Comparison of ENCODE assay signal across 9 cellular contexts in the genomic region with DNA sequence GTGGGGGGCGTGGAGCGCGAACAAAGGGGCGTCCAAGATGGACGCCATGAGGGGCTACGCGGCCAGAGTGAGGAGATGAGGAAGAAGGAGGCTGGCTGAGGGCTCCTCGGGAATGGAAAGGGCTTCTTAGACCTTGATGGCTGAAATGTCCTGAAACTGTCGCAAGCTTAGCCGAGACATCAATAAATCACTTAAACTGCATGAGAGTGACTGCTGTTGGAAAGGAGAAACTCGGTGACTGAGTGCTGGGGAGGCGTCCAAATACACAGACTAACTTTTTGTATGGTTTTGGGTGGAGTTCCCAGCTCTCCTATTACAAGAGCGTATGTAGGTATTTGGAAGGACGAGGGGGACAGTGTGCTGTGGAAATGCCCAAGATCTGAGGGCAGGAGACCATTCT. TPM values are rescaled to one million over a fixed set of nuclear protein-coding genes. Genes with fewer than 3 reads are reported as not detected.
DNase-seq lines count a peak whose midpoint lies in the region; ATAC-seq, FAIRE-seq and TF ChIP-seq lines count a peak whose summit lies in the region.
"Had no signal": no experiment of that assay in that cellular context is flagged by ENCODE, and none has a peak within 500 bp of the region (broad histone marks: within the 10 kb centered on the region; RNA-seq: fewer than 3 reads in every experiment).

No MANE protein-coding gene starts in this region.

- H3K4me3 Mint-ChIP-seq in CD4-positive, alpha-beta T cell = peak overlapping the region; percentile 82
- H3K4me3 Mint-ChIP-seq in activated naive CD8-positive, alpha-beta T cell treated with anti-CD3 and anti-CD28 coated beads for 36 hours = peak overlapping the region; percentile 36
- peak overlapping the region; percentile 64 to 79 (median 77) for H3K4me3 Mint-ChIP-seq in nephron

- H3K4me3 ChIP-seq in DND-41 (ENCODE audit: low read depth in 1 of 2, low read length in 2 of 2) (no peak overlapping the region), WERI-Rb-1 (ENCODE audit: low read depth, low read length) (no peak overlapping the region)

- no peaks in the 10 kb centered on the region for H3K9me3 ChIP-seq in CD4-positive, alpha-beta T cell (ENCODE audit: control insufficient read depth, low read length)
- H3K9me3 ChIP-seq in DND-41 (ENCODE audit: insufficient read depth, low read length, severe bottlenecking) = no peaks in the 10 kb centered on the region
- peaks cover 7% of the 10 kb centered on the region for H3K9me3 ChIP-seq in WERI-Rb-1 (ENCODE audit: severe bottlenecking)
- H3K9me3 ChIP-seq: vagina had no signal

- peak overlapping the region; percentile 49 for H3K27ac Mint-ChIP-seq in CD4-positive, alpha-beta T cell
- peak overlapping the region; percentile 57 for H3K27ac Mint-ChIP-seq in activated naive CD8-positive, alpha-beta T cell treated with anti-CD3 and anti-CD28 coated beads for 36 hours
- H3K27ac Mint-ChIP-seq in nephron = peak overlapping the region; percentile 35 to 63 (median 38)

- H3K36me3 Mint-ChIP-seq in CD4-positive, alpha-beta T cell (ENCODE audit: low read depth) = peaks cover 21% of the 10 kb centered on the region
- H3K36me3 Mint-ChIP-seq in activated naive CD8-positive, alpha-beta T cell treated with anti-CD3 and anti-CD28 coated beads for 36 hours = peaks cover 40% of the 10 kb centered on the region
- H3K36me3 Mint-ChIP-seq in nephron (ENCODE audit: low read depth) = peaks cover 42% of the 10 kb centered on the region

- TF ChIP-seq CTCF in CD4-positive, alpha-beta T cell (IDR thresholded peaks at IDR 0.05) = no peak
- no peak for TF ChIP-seq CTCF in DND-41 (IDR thresholded peaks at IDR 0.05; ENCODE audit: borderline replicate concordance, extremely low read depth, low read length, poor library complexity, severe bottlenecking)
- no peak for TF ChIP-seq CTCF in nephron (IDR thresholded peaks at IDR 0.05; ENCODE audit: unreplicated experiment in 3 of 3)
- TF ChIP-seq CTCF in WERI-Rb-1 (IDR thresholded peaks at IDR 0.05; ENCODE audit: low read depth, low read length) = no peak

- peaks cover 29% of the 10 kb centered on the region for H3K36me3 ChIP-seq in DND-41 (ENCODE audit: insufficient read depth, low read length)
- peaks cover 35% of the 10 kb centered on the region for H3K36me3 ChIP-seq in WERI-Rb-1

- H3K4me1 Mint-ChIP-seq in CD4-positive, alpha-beta T cell (ENCODE audit: low read depth) = peaks cover 36% of the 10 kb centered on the region
- H3K4me1 Mint-ChIP-seq in activated naive CD8-positive, alpha-beta T cell treated with anti-CD3 and anti-CD28 coated beads for 36 hours = peaks cover 16% of the 10 kb centered on the region
- peaks cover 21% of the 10 kb centered on the region for H3K4me1 Mint-ChIP-seq in nephron

- no peaks in the 10 kb centered on the region for H3K27me3 ChIP-seq in CD4-positive, alpha-beta T cell (ENCODE audit: control insufficient read depth, insufficient read depth, low read length)
- H3K27me3 ChIP-seq in DND-41 (ENCODE audit: insufficient read depth, low read length, poor library complexity) = no peaks in the 10 kb centered on the region
- no peaks in the 10 kb centered on the region for H3K27me3 ChIP-seq in WERI-Rb-1 (ENCODE audit: insufficient read depth, low read depth, severe bottlenecking)
- H3K27me3 ChIP-seq: vagina had no signal

- no peak for FAIRE-seq in GM19239 (lab: Jason Lieb, UNC)

- CTCF ChIA-PET in CD4-positive, alpha-beta T cell (lab: Charles Lee) = interaction anchor here (1.4 kb wide), 1 partner anchor 28 kb away, joined by 13 read pairs; the partner anchor contains the start of genes GLOD4 and MRM3

- ATAC-seq in CD4-positive, alpha-beta T cell (ENCODE audit: poor library complexity) = no peak
- no peak for ATAC-seq in DND-41 (ENCODE audit: insufficient read depth, low read depth)

- POLR2A ChIA-PET in CD4-positive, alpha-beta T cell (lab: Charles Lee) = interaction anchor here (1.3 to 3.5 kb wide), 4 partner anchors 8 to 38 kb away, joined by 3 to 49 read pairs (median 6); partner anchors contain the start of genes GLOD4 and MRM3

- H3K4me1 ChIP-seq in DND-41 (ENCODE audit: insufficient read depth, low read length) = peaks cover 29% of the 10 kb centered on the region

- no peak overlapping the region for H3K9ac ChIP-seq in DND-41 (ENCODE audit: low read depth, low read length)

- H3K9me3 Mint-ChIP-seq in CD4-positive, alpha-beta T cell = no peaks in the 10 kb centered on the region
- H3K9me3 Mint-ChIP-seq in activated naive CD8-positive, alpha-beta T cell treated with anti-CD3 and anti-CD28 coated beads for 36 hours = peaks cover 5% of the 10 kb centered on the region
- H3K9me3 Mint-ChIP-seq in nephron = peaks cover 8% of the 10 kb centered on the region

- H3K27me3 Mint-ChIP-seq in CD4-positive, alpha-beta T cell = no peaks in the 10 kb centered on the region
- no peaks in the 10 kb centered on the region for H3K27me3 Mint-ChIP-seq in activated naive CD8-positive, alpha-beta T cell treated with anti-CD3 and anti-CD28 coated beads for 36 hours
- H3K27me3 Mint-ChIP-seq in nephron (ENCODE audit: low read depth) = no peaks in the 10 kb centered on the region

- H4K20me1 ChIP-seq in DND-41 (ENCODE audit: insufficient read depth, low read length) = peaks cover 18% of the 10 kb centered on the region

- intact Hi-C loops in CD4-positive, alpha-beta T cell (cut with DNase I, micrococcal nuclease) = no loop called here

- H3K4me2 ChIP-seq in DND-41 (ENCODE audit: insufficient read depth, low read length) = no peak overlapping the region

- peaks cover 34% of the 10 kb centered on the region for H3K79me2 ChIP-seq in DND-41 (ENCODE audit: insufficient read depth, low read length)

- no peak overlapping the region for H3K27ac ChIP-seq in CD4-positive, alpha-beta T cell (ENCODE audit: low read depth, low read length)
- H3K27ac ChIP-seq in DND-41 (ENCODE audit: low read length) = no peak overlapping the region
- H3K27ac ChIP-seq in WERI-Rb-1 = no peak overlapping the region

- H2AFZ ChIP-seq in DND-41 (ENCODE audit: low read depth, low read length) = 0 out of 2 replicates have a peak overlapping the region, but pooled peaks have one; percentile 51

- no peak for DNase-seq in CD4-positive, alpha-beta T cell
- no peak for DNase-seq in DND-41
- no peak for DNase-seq in activated naive CD8-positive, alpha-beta T cell treated with anti-CD3 and anti-CD28 coated beads for 36 hours
- no peak for DNase-seq in CD1c-positive myeloid dendritic cell (ENCODE audit: extremely low spot score)
- no peak for DNase-seq in WERI-Rb-1
- no peak for DNase-seq in GM19239 (ENCODE audit: insufficient read length, low spot score)
- DNase-seq: central memory CD4-positive, alpha-beta T cell had no signal

RNA-seq across cellular contexts. Expression of gene GEMIN4, which starts 1.3 kb away (rescaled TPM):
- total RNA-seq in CD4-positive, alpha-beta T cell = 10 to 100 TPM; 16.0 to 18.0 TPM
- 10 to 100 TPM; 68.7 to 69.3 TPM for total RNA-seq in activated naive CD8-positive, alpha-beta T cell treated with anti-CD3 and anti-CD28 coated beads for 36 hours

RNA-seq across cellular contexts. Expression of gene TLCD3A, which starts 21.0 kb away (rescaled TPM):
- under 1 TPM; 0.63 to 0.75 TPM for total RNA-seq in CD4-positive, alpha-beta T cell
- total RNA-seq in activated naive CD8-positive, alpha-beta T cell treated with anti-CD3 and anti-CD28 coated beads for 36 hours = 10 to 100 TPM; 22.6 to 26.7 TPM

RNA-seq across cellular contexts. Expression of gene GLOD4, which starts 28.7 kb away (rescaled TPM):
- 10 to 100 TPM; 88.0 to 89.3 TPM for total RNA-seq in CD4-positive, alpha-beta T cell
- total RNA-seq in activated naive CD8-positive, alpha-beta T cell treated with anti-CD3 and anti-CD28 coated beads for 36 hours = 10 to 100 TPM; 79.0 to 82.0 TPM

RNA-seq across cellular contexts. Expression of gene MRM3, which starts 28.7 kb away (rescaled TPM):
- total RNA-seq in CD4-positive, alpha-beta T cell = 10 to 100 TPM; 40.8 to 44.1 TPM
- total RNA-seq in activated naive CD8-positive, alpha-beta T cell treated with anti-CD3 and anti-CD28 coated beads for 36 hours = 10 to 100 TPM; 43.2 to 47.2 TPM

RNA-seq across cellular contexts. Expression of gene VPS53, which starts 38.8 kb away (rescaled TPM):
- 10 to 100 TPM; 54.0 to 57.0 TPM for total RNA-seq in CD4-positive, alpha-beta T cell
- total RNA-seq in activated naive CD8-positive, alpha-beta T cell treated with anti-CD3 and anti-CD28 coated beads for 36 hours = 10 to 100 TPM; 51.0 to 57.7 TPM

Comparison
In these comparisons a context has a peak if more than half of its experiments do, and no peak if none do; other contexts are left out.
1. RNA of gene TLCD3A, which starts 21.0 kb away (total RNA-seq): 22.6 to 26.7 TPM in activated naive CD8-positive, alpha-beta T cell treated with anti-CD3 and anti-CD28 coated beads for 36 hours; 0.63 to 0.75 TPM in CD4-positive, alpha-beta T cell; every median in the first group is over 10 times any median in the second.
2. Peak in every context shown above with its lines, with median percentiles within 50 percentile points of each other: H3K27ac Mint-ChIP-seq and H3K4me3 Mint-ChIP-seq.